In genomic region chr16:57147381-57148191, GRCh38 we compare ENCODE assay signal across 11 cellular contexts.
DNase-seq lines count a peak whose midpoint lies in the region; ATAC-seq, FAIRE-seq and TF ChIP-seq lines count a peak whose summit lies in the region.
"Had no signal": no experiment of that assay in that cellular context is flagged by ENCODE, and none has a peak within 500 bp of the region (broad histone marks: within the 10 kb centered on the region; RNA-seq: fewer than 3 reads in every experiment).

No MANE protein-coding gene starts in this region.

- DNase-seq in AG08395 (ENCODE audit: low spot score): peak; percentile 51
- peak; percentile 66 for DNase-seq in medulla oblongata (ENCODE audit: extremely low spot score)
- DNase-seq in GM13977 (ENCODE audit: low spot score): no peak
- no peak for DNase-seq in GM19239 (ENCODE audit: insufficient read length, low spot score)
- DNase-seq in NCI-H1092 (lab: John Stamatoyannopoulos, UW): no peak
- DNase-seq: DMS 273 treated with DMSO at 0.1 percent for 48 hours; stimulated activated CD4-positive, alpha-beta T cell treated with anti-CD3 and anti-CD28 coated beads, Interleukin-4, amount 100 ng/mL, for 24 hours had no signal

- in situ Hi-C loops in GM13977 (cut with MboI; ENCODE audit: low pct_unique_long_range_greater_than_20kb, low sequenced_read_pairs, unreplicated experiment): no loop called here

- 0 out of 2 replicates have a peak overlapping the region, but pooled peaks have one; percentile 18 for H3K4me3 ChIP-seq in HUES6 (ENCODE audit: low read depth, low read length)

- H3K27ac ChIP-seq in HUES6 (ENCODE audit: low read depth, low read length) (peak overlapping the region; percentile 20; the same call in 1 of the 2 replicates), cingulate gyrus (ENCODE audit: low read depth, low read length) (peak overlapping the region; percentile 70)

- TF ChIP-seq CTCF in GM13977 (IDR thresholded peaks at IDR 0.05; ENCODE audit: extremely low read depth, insufficient read depth, missing control alignments): no peak

- H3K9ac ChIP-seq in HUES6 (ENCODE audit: low read length): no peak overlapping the region

- no peak for ATAC-seq in HG03378 (IDR thresholded peaks at IDR 0.05; ENCODE audit: unreplicated experiment)

- H3K4me1 ChIP-seq in HUES6 (ENCODE audit: control insufficient read depth, insufficient read depth, low read length): peaks cover 44% of the 10 kb centered on the region

- FAIRE-seq in GM19239 (lab: Jason Lieb, UNC): no peak
- FAIRE-seq: colon had no signal

- H3K36me3 ChIP-seq in HUES6 (ENCODE audit: control insufficient read depth, insufficient read depth, low read length): peaks cover 8% of the 10 kb centered on the region

- no peaks in the 10 kb centered on the region for H3K27me3 ChIP-seq in HUES6 (ENCODE audit: control insufficient read depth, insufficient read depth, low read length)

- H3K9me3 ChIP-seq in HUES6 (ENCODE audit: control insufficient read depth, insufficient read depth, low read depth, low read length): no peaks in the 10 kb centered on the region

Comparison
In these comparisons a context has a peak if more than half of its experiments do, and no peak if none do; other contexts are left out.
1. DNase-seq: peak in AG08395 (single experiment) and medulla oblongata (single experiment); none in GM13977 (single experiment), GM19239 (single experiment) and NCI-H1092 (single experiment).